ENCODE assay signal across 8 cellular contexts in genomic region chr12:12563529-12563928, GRCh38. TPM values are rescaled to one million over a fixed set of nuclear protein-coding genes. Genes with fewer than 3 reads are reported as not detected.
DNase-seq lines count a peak whose midpoint lies in the region; ATAC-seq, FAIRE-seq and TF ChIP-seq lines count a peak whose summit lies in the region.

No MANE protein-coding gene starts in this region.

- H3K27ac Mint-ChIP-seq in activated CD4-positive, alpha-beta T cell treated with anti-CD3 and anti-CD28 coated beads, Interleukin-2, amount 10 ng/mL, durations not matched to agents 24 days and 14 days, result peak overlapping the region; percentile 95
- H3K27ac Mint-ChIP-seq in activated CD8-positive, alpha-beta T cell treated with anti-CD3 and anti-CD28 coated beads, Interleukin-2, amount 10 ng/mL, durations not matched to agents 7 days and 5 days, result peak overlapping the region; percentile 27
- H3K27ac Mint-ChIP-seq in stimulated activated naive B cell treated with anti-CD40 and anti-IgM and Interleukin-4, amounts not matched to agents 10 μg/mL and 1 μg/mL and 100 μg/mL, for 72 hours, result no peak overlapping the region

- intact Hi-C loops in activated CD4-positive, alpha-beta T cell treated with anti-CD3 and anti-CD28 coated beads, Interleukin-2, amount 10 ng/mL, durations not matched to agents 24 days and 14 days (cut with micrococcal nuclease), result loop anchor here (1.0 to 5.0 kb wide), 3 partner anchors 20 to 206 kb away; partner anchors contain the start of gene BORCS5
- intact Hi-C loops in kidney (cut with DNase I), result loop anchor here (10.0 kb wide), 1 partner anchor 189 kb away; no protein-coding TSS in a partner anchor

- no peaks in the 10 kb centered on the region for H3K9me3 Mint-ChIP-seq in activated CD4-positive, alpha-beta T cell treated with anti-CD3 and anti-CD28 coated beads, Interleukin-2, amount 10 ng/mL, durations not matched to agents 24 days and 14 days
- no peaks in the 10 kb centered on the region for H3K9me3 Mint-ChIP-seq in activated CD8-positive, alpha-beta T cell treated with anti-CD3 and anti-CD28 coated beads, Interleukin-2, amount 10 ng/mL, durations not matched to agents 7 days and 5 days (ENCODE audit: insufficient read depth)
- peaks cover 2 to 4% of the 10 kb centered on the region in 2 donors for H3K9me3 Mint-ChIP-seq in stimulated activated naive B cell treated with anti-CD40 and anti-IgM and Interleukin-4, amounts not matched to agents 10 μg/mL and 1 μg/mL and 100 μg/mL, for 72 hours

- TF ChIP-seq POLR2A in GM12892 (IDR thresholded peaks at IDR 0.05; ENCODE audit: low read depth, low read length), result no peak

- H3K9ac ChIP-seq in kidney (ENCODE audit: low read length in 2 of 2), result peak overlapping the region; percentile 4 to 74

- peak overlapping the region; percentile 29 for H3K4me3 Mint-ChIP-seq in activated CD4-positive, alpha-beta T cell treated with anti-CD3 and anti-CD28 coated beads, Interleukin-2, amount 10 ng/mL, durations not matched to agents 24 days and 14 days
- H3K4me3 Mint-ChIP-seq in activated CD8-positive, alpha-beta T cell treated with anti-CD3 and anti-CD28 coated beads, Interleukin-2, amount 10 ng/mL, durations not matched to agents 7 days and 5 days, result peak overlapping the region; percentile 80
- H3K4me3 Mint-ChIP-seq in stimulated activated naive B cell treated with anti-CD40 and anti-IgM and Interleukin-4, amounts not matched to agents 10 μg/mL and 1 μg/mL and 100 μg/mL, for 72 hours, result no peak overlapping the region

- TF ChIP-seq CTCF in kidney (IDR thresholded peaks at IDR 0.05; ENCODE audit: borderline replicate concordance, extremely low read depth, insufficient read depth), result no peak

- FAIRE-seq in kidney (lab: Jason Lieb, UNC) (no peak), GM12892 (lab: Jason Lieb, UNC) (no peak)

- POLR2A ChIA-PET in activated CD8-positive, alpha-beta T cell treated with anti-CD3 and anti-CD28 coated beads, Interleukin-2, amount 10 ng/mL, durations not matched to agents 7 days and 5 days (lab: Charles Lee), result interaction anchor here (0.7 to 1.9 kb wide), 20 partner anchors 9 to 207 kb away, joined by 3 to 15 read pairs (median 3); no protein-coding TSS in a partner anchor

- CTCF ChIA-PET in activated CD8-positive, alpha-beta T cell treated with anti-CD3 and anti-CD28 coated beads, Interleukin-2, amount 10 ng/mL, durations not matched to agents 7 days and 5 days (lab: Charles Lee), result interaction anchor here (0.9 to 2.6 kb wide), 28 partner anchors 8 to 206 kb away, joined by 3 to 46 read pairs (median 4); partner anchors contain the start of gene BORCS5

- H3K36me3 Mint-ChIP-seq in activated CD4-positive, alpha-beta T cell treated with anti-CD3 and anti-CD28 coated beads, Interleukin-2, amount 10 ng/mL, durations not matched to agents 24 days and 14 days (ENCODE audit: low read depth), result peaks cover 8% of the 10 kb centered on the region
- peaks cover 7% of the 10 kb centered on the region for H3K36me3 Mint-ChIP-seq in activated CD8-positive, alpha-beta T cell treated with anti-CD3 and anti-CD28 coated beads, Interleukin-2, amount 10 ng/mL, durations not matched to agents 7 days and 5 days (ENCODE audit: low read depth)
- no peaks in the 10 kb centered on the region for H3K36me3 Mint-ChIP-seq in stimulated activated naive B cell treated with anti-CD40 and anti-IgM and Interleukin-4, amounts not matched to agents 10 μg/mL and 1 μg/mL and 100 μg/mL, for 72 hours

- H3K9me3 ChIP-seq in kidney (ENCODE audit: control insufficient read depth in 1 of 2, low read length in 2 of 2), result no peaks in the 10 kb centered on the region

- no peak for DNase-seq in activated CD4-positive, alpha-beta T cell treated with anti-CD3 and anti-CD28 coated beads, Interleukin-2, amount 10 ng/mL, durations not matched to agents 24 days and 14 days
- no peak for DNase-seq in activated CD4-positive, alpha-beta T cell treated with anti-CD3 and anti-CD28 coated beads for 4 hours
- no peak for DNase-seq in activated CD8-positive, alpha-beta T cell treated with anti-CD3 and anti-CD28 coated beads, Interleukin-2, amount 10 ng/mL, durations not matched to agents 7 days and 5 days
- no peak for DNase-seq in kidney
- peak; percentile 88 for DNase-seq in superior temporal gyrus (ENCODE audit: extremely low spot score)
- no peak for DNase-seq in GM12892 (ENCODE audit: insufficient read length)
- no peak for DNase-seq in stimulated activated naive B cell treated with anti-CD40 and anti-IgM and Interleukin-4, amounts not matched to agents 10 μg/mL and 1 μg/mL and 100 μg/mL, for 72 hours

- peak overlapping the region in 1 of 2 donors; percentile 65 for H3K4me3 ChIP-seq in kidney (ENCODE audit: low read length in 2 of 2)

- H3K27me3 Mint-ChIP-seq in activated CD4-positive, alpha-beta T cell treated with anti-CD3 and anti-CD28 coated beads, Interleukin-2, amount 10 ng/mL, durations not matched to agents 24 days and 14 days, result no peaks in the 10 kb centered on the region
- H3K27me3 Mint-ChIP-seq in activated CD8-positive, alpha-beta T cell treated with anti-CD3 and anti-CD28 coated beads, Interleukin-2, amount 10 ng/mL, durations not matched to agents 7 days and 5 days (ENCODE audit: low read depth), result peaks cover 7% of the 10 kb centered on the region
- H3K27me3 Mint-ChIP-seq in stimulated activated naive B cell treated with anti-CD40 and anti-IgM and Interleukin-4, amounts not matched to agents 10 μg/mL and 1 μg/mL and 100 μg/mL, for 72 hours, result peaks cover 0 to 4% of the 10 kb centered on the region in 2 donors

- peaks cover 21% of the 10 kb centered on the region for H3K4me1 Mint-ChIP-seq in activated CD4-positive, alpha-beta T cell treated with anti-CD3 and anti-CD28 coated beads, Interleukin-2, amount 10 ng/mL, durations not matched to agents 24 days and 14 days
- H3K4me1 Mint-ChIP-seq in activated CD8-positive, alpha-beta T cell treated with anti-CD3 and anti-CD28 coated beads, Interleukin-2, amount 10 ng/mL, durations not matched to agents 7 days and 5 days (ENCODE audit: low read depth), result peaks cover 31% of the 10 kb centered on the region
- peaks cover 3 to 14% of the 10 kb centered on the region in 2 donors for H3K4me1 Mint-ChIP-seq in stimulated activated naive B cell treated with anti-CD40 and anti-IgM and Interleukin-4, amounts not matched to agents 10 μg/mL and 1 μg/mL and 100 μg/mL, for 72 hours

- H3K36me3 ChIP-seq in kidney (ENCODE audit: control insufficient read depth in 1 of 2, insufficient read depth in 2 of 2, low read length in 2 of 2), result no peaks in the 10 kb centered on the region

- H3K4me1 ChIP-seq in kidney (ENCODE audit: control insufficient read depth in 1 of 2, insufficient read depth in 1 of 2, low read depth in 1 of 2, low read length in 2 of 2), result peaks cover 0 to 21% of the 10 kb centered on the region in 2 donors

- H3K27ac ChIP-seq in kidney (ENCODE audit: low read depth in 2 of 2, low read length in 2 of 2), result peak overlapping the region; percentile 96 to 97

- no peak for ATAC-seq in activated CD8-positive, alpha-beta T cell treated with anti-CD3 and anti-CD28 coated beads, Interleukin-2, amount 10 ng/mL, durations not matched to agents 7 days and 5 days
- no peak for ATAC-seq in esophagus mucosa
- no peak for ATAC-seq in stimulated activated naive B cell treated with anti-CD40 and anti-IgM and Interleukin-4, amounts not matched to agents 10 μg/mL and 1 μg/mL and 100 μg/mL, for 72 hours (replicated peaks)

RNA-seq across cellular contexts. Expression of gene DUSP16, which starts 0.9 kb away (rescaled TPM):
- 48.3 and 51.2 TPM in 2 replicates for total RNA-seq in activated CD4-positive, alpha-beta T cell treated with anti-CD3 and anti-CD28 coated beads, Interleukin-2, amount 10 ng/mL, durations not matched to agents 24 days and 14 days
- total RNA-seq in activated CD8-positive, alpha-beta T cell treated with anti-CD3 and anti-CD28 coated beads, Interleukin-2, amount 10 ng/mL, durations not matched to agents 7 days and 5 days, result 10 to 100 TPM; 17.4 to 19.0 TPM
- 27.4 TPM for total RNA-seq in kidney
- 6.6 TPM for polyA plus RNA-seq in kidney (ENCODE audit: insufficient read depth, low read depth, low replicate concordance)
- total RNA-seq in esophagus mucosa, result 22.3 TPM
- polyA plus RNA-seq in GM12892 (2012; ENCODE audit: missing spikeins), result 17.3 TPM

RNA-seq across cellular contexts. Expression of gene CREBL2, which starts 48.1 kb away (rescaled TPM):
- total RNA-seq in activated CD4-positive, alpha-beta T cell treated with anti-CD3 and anti-CD28 coated beads, Interleukin-2, amount 10 ng/mL, durations not matched to agents 24 days and 14 days, result 17.3 TPM in 2 replicates
- 10 to 100 TPM; 13.2 to 14.3 TPM for total RNA-seq in activated CD8-positive, alpha-beta T cell treated with anti-CD3 and anti-CD28 coated beads, Interleukin-2, amount 10 ng/mL, durations not matched to agents 7 days and 5 days
- total RNA-seq in kidney (38.6 TPM), esophagus mucosa (9.2 TPM)
- polyA plus RNA-seq in kidney (ENCODE audit: insufficient read depth, low read depth, low replicate concordance), result 35.8 TPM
- polyA plus RNA-seq in GM12892 (2012; ENCODE audit: missing spikeins), result 11.0 TPM

Comparison
In these comparisons a context has a peak if more than half of its experiments do, and no peak if none do; other contexts are left out.
1. H3K4me3 Mint-ChIP-seq: peak in activated CD4-positive, alpha-beta T cell treated with anti-CD3 and anti-CD28 coated beads, Interleukin-2, amount 10 ng/mL, durations not matched to agents 24 days and 14 days (single experiment) and activated CD8-positive, alpha-beta T cell treated with anti-CD3 and anti-CD28 coated beads, Interleukin-2, amount 10 ng/mL, durations not matched to agents 7 days and 5 days (single experiment); none in stimulated activated naive B cell treated with anti-CD40 and anti-IgM and Interleukin-4, amounts not matched to agents 10 μg/mL and 1 μg/mL and 100 μg/mL, for 72 hours (0 of 2).